ENCODE assay signal across 13 cellular contexts in the genomic region with DNA sequence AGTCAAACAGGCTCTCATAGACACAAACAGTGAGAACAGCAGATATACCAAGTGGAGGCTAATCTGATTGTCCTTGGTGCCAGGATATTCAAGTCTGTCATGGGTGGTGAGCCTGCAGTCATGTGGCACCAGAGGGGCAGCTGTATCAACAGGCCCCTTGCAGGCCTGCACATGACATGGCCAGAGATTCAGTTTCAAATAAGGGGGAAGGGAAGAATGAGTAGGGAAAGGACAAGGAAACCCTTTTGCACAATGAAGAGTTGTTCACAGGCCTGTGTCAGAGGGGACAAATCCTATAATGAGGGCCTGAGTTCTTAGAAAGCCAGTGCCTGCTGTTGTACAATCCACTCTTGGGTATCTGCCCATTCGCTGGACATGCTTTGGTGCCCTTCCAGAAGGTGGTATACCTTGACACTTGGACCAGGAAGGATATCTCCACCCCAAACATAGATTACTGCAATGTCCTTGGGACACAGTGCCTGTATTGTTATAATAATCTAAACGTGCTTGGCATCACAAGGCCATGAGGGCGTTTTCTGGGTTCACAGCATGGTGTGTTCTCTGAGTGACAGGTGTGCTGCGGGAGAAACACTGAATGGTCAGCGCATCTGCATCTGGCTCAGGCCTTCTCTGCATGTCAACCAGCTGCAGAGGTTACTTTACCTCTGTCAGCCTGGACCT. TPM values are rescaled to one million over a fixed set of nuclear protein-coding genes. Genes with fewer than 3 reads are reported as not detected.
DNase-seq lines count a peak whose midpoint lies in the region; ATAC-seq and TF ChIP-seq lines count a peak whose summit lies in the region.
"Had no signal": no experiment of that assay in that cellular context is flagged by ENCODE, and none has a peak within 500 bp of the region (broad histone marks: within the 10 kb centered on the region; RNA-seq: fewer than 3 reads in every experiment).

No MANE protein-coding gene starts in this region.

- no peak for ATAC-seq in HG03025 (IDR thresholded peaks at IDR 0.05; ENCODE audit: low FRiP score, unreplicated experiment)

- H3K27me3 ChIP-seq in SJCRH30: no peaks in the 10 kb centered on the region; the same call in 1 of the 2 replicates
- peaks cover 0 to 36% (median 11%) of the 10 kb centered on the region in 3 donors for H3K27me3 ChIP-seq in stomach

- peak overlapping the region; percentile 27; the same call in 1 of the 2 replicates for H3K27ac ChIP-seq in SJCRH30
- peak overlapping the region; percentile 77 to 84 (median 83) for H3K27ac ChIP-seq in stomach
- H3K27ac ChIP-seq: 22Rv1 had no signal

- DNase-seq in DMS153 (lab: John Stamatoyannopoulos, UW): peak; percentile 5
- no peak for DNase-seq in DMS153 treated with DMSO at 0.1 percent for 48 hours (lab: John Stamatoyannopoulos, UW; ENCODE audit: unreplicated experiment)
- DNase-seq in SJCRH30: peak; percentile 38 to 55
- peak; percentile 92 for DNase-seq in left kidney (ENCODE audit: low read depth, low spot score)
- DNase-seq in stomach: peak; percentile 44
- no peak for DNase-seq in NOMO-1 (lab: John Stamatoyannopoulos, UW; ENCODE audit: unreplicated experiment in 2 of 2)
- DNase-seq in islet precursor cell: no peak
- DNase-seq: NCI-H1105 had no signal

- H3K9me3 ChIP-seq in SJCRH30 (replicated peaks) (no peaks in the 10 kb centered on the region), stomach (no peaks in the 10 kb centered on the region)

- no peak for TF ChIP-seq CTCF in stomach (IDR thresholded peaks at IDR 0.05)

- H3K4me3 ChIP-seq in SJCRH30 (no peak overlapping the region), stomach (no peak overlapping the region)

- intact Hi-C loops in stomach (cut with DNase I; ENCODE audit: low total_unique reads): no loop called here

- WGBS in stomach, 5 donors: 38 to 66% (median 50%) methylated on average over 5 of the region's 5 CpGs

- H3K4me1 ChIP-seq in SJCRH30: peaks cover 32% of the 10 kb centered on the region
- H3K4me1 ChIP-seq in stomach: peaks cover 12 to 27% (median 22%) of the 10 kb centered on the region in 4 donors

- no peaks in the 10 kb centered on the region for H3K36me3 ChIP-seq in SJCRH30
- no peaks in the 10 kb centered on the region for H3K36me3 ChIP-seq in stomach

- no peak for TF ChIP-seq EP300 in stomach (IDR thresholded peaks at IDR 0.05)

- TF ChIP-seq POLR2A in stomach (IDR thresholded peaks at IDR 0.05): no peak

RNA-seq across cellular contexts. Expression of a gene that starts 1.9 kb away (rescaled TPM):
- not detected in 2 replicates for total RNA-seq in SJCRH30 (2014; rRNA removed; shearing (Covaris generic))
- 10 to 100 TPM in 3 of 5 donors, 1 to 10 TPM in 2; 1.2 to 59.8 (median 22.2) TPM for total RNA-seq in stomach
- polyA plus RNA-seq in stomach: 1 to 10 TPM; 6.7 to 8.4 (median 7.5) TPM
- total RNA-seq: subcutaneous adipose tissue had no signal

RNA-seq across cellular contexts. Expression of a gene that starts 54.5 kb away (rescaled TPM):
- total RNA-seq in SJCRH30 (2014; rRNA removed; shearing (Covaris generic)): not detected in 2 replicates
- total RNA-seq in stomach: not detected
- polyA plus RNA-seq in stomach: not detected
- total RNA-seq: CD8-positive, alpha-beta T cell; epithelial cell of proximal tubule; subcutaneous adipose tissue had no signal

Comparison
In these comparisons a context has a peak if more than half of its experiments do, and no peak if none do; other contexts are left out.
1. DNase-seq: peak in DMS153 (single experiment), SJCRH30 (2 of 2), left kidney (single experiment) and stomach (single experiment); none in DMS153 treated with DMSO at 0.1 percent for 48 hours (single experiment), NOMO-1 (0 of 2) and islet precursor cell (single experiment).